1 cellular context compared by ENCODE assay signal in the genomic region with DNA sequence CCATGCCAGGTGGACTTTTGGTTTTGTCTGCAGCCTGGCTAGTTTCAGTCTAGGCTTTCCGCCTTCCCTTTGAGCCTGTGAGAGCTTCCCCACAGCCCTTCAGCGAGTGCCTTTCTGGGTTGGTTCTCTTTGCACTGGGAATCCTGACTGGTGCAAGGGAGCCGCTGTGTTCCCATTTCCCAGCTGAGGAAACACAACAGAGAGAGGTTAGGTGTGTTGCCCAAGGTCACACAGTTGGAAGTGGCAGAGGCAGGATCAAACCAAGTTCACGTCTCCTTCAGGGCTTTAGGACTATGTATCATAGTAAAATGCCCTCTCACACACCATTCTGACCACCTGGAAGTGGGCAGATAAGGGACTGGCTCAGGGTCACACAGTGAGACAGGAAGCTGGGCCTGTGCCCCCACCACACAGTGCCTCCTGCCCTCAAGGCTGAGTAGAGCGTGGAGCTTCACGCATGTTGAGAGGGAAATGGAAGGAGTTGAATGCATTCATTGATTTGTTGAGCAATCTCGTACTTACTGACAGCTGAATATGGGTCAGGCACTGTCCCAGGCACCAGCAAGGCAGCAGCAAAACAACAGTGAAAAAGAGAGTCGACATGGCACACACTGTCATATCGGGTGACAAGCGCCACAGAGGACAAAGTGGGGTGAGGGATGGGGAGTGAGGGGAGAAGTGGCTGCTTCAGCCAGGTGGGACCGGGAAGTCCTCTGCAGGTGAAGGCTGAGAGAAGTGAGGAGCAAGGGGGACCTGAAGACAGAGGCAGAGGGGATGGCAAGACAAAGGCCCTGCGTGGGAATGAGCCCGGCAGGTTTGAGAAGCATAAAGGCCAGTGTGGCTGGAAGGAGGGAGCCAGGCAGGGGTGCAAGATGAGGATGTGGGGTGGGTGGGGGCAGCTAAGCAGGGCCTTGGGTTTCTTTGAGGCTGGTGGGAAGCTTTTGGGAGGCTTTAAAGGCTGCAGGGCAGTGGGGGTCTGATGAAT.
TF ChIP-seq lines count a peak whose summit lies in the region.

No MANE protein-coding gene starts in this region.

TF ChIP-seq in HepG2, 621 proteins besides CTCF, POLR2A, EP300 and RAD21 (continued from another document):
- TF ChIP-seq ZNF724P (CRISPR knock-in tag; IDR thresholded peaks at IDR 0.05; ENCODE audit: borderline replicate concordance), result no peak
- no peak for TF ChIP-seq ZNF549 (CRISPR knock-in tag; IDR thresholded peaks at IDR 0.05)
- TF ChIP-seq SP140L (CRISPR knock-in tag; IDR thresholded peaks at IDR 0.05; ENCODE audit: borderline replicate concordance), result no peak
- no peak for TF ChIP-seq ZNF788 (CRISPR knock-in tag; IDR thresholded peaks at IDR 0.05; ENCODE audit: borderline replicate concordance)
- TF ChIP-seq, protein P1, sequence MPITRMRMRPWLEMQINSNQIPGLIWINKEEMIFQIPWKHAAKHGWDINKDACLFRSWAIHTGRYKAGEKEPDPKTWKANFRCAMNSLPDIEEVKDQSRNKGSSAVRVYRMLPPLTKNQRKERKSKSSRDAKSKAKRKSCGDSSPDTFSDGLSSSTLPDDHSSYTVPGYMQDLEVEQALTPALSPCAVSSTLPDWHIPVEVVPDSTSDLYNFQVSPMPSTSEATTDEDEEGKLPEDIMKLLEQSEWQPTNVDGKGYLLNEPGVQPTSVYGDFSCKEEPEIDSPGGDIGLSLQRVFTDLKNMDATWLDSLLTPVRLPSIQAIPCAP (CRISPR knock-in tag; IDR thresholded peaks at IDR 0.05; ENCODE audit: low read depth), result no peak
- TF ChIP-seq TRIM24 (CRISPR knock-in tag; IDR thresholded peaks at IDR 0.05), result no peak
- TF ChIP-seq ZNF34 (CRISPR knock-in tag; IDR thresholded peaks at IDR 0.05; ENCODE audit: borderline replicate concordance), result no peak
- TF ChIP-seq MTF2 (CRISPR knock-in tag; IDR thresholded peaks at IDR 0.05; ENCODE audit: borderline replicate concordance), result no peak
- TF ChIP-seq ZBTB7A (CRISPR knock-in tag; IDR thresholded peaks at IDR 0.05), result no peak
- TF ChIP-seq ZNF629 (CRISPR knock-in tag; conservative IDR thresholded peaks at IDR 0.05), result peak; percentile 66
- TF ChIP-seq CBX1 (IDR thresholded peaks at IDR 0.05; ENCODE audit: low read depth), result no peak
- no peak for TF ChIP-seq RBM39 (IDR thresholded peaks at IDR 0.05; ENCODE audit: low read depth, low read length, poor library complexity, severe bottlenecking)
- TF ChIP-seq, protein P2, sequence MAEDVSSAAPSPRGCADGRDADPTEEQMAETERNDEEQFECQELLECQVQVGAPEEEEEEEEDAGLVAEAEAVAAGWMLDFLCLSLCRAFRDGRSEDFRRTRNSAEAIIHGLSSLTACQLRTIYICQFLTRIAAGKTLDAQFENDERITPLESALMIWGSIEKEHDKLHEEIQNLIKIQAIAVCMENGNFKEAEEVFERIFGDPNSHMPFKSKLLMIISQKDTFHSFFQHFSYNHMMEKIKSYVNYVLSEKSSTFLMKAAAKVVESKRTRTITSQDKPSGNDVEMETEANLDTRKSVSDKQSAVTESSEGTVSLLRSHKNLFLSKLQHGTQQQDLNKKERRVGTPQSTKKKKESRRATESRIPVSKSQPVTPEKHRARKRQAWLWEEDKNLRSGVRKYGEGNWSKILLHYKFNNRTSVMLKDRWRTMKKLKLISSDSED (CRISPR knock-in tag; IDR thresholded peaks at IDR 0.05), result no peak
- no peak for TF ChIP-seq ZNF790 (CRISPR knock-in tag; IDR thresholded peaks at IDR 0.05; ENCODE audit: borderline replicate concordance)
- TF ChIP-seq ZNF558 (CRISPR knock-in tag; IDR thresholded peaks at IDR 0.05; ENCODE audit: borderline replicate concordance), result no peak
- TF ChIP-seq HOXA5 (CRISPR knock-in tag; IDR thresholded peaks at IDR 0.05), result no peak
- TF ChIP-seq ZNF44 (CRISPR knock-in tag; IDR thresholded peaks at IDR 0.05), result no peak
- no peak for TF ChIP-seq SUZ12 (IDR thresholded peaks at IDR 0.05; ENCODE audit: low read depth, low read length)
- TF ChIP-seq, protein P3, sequence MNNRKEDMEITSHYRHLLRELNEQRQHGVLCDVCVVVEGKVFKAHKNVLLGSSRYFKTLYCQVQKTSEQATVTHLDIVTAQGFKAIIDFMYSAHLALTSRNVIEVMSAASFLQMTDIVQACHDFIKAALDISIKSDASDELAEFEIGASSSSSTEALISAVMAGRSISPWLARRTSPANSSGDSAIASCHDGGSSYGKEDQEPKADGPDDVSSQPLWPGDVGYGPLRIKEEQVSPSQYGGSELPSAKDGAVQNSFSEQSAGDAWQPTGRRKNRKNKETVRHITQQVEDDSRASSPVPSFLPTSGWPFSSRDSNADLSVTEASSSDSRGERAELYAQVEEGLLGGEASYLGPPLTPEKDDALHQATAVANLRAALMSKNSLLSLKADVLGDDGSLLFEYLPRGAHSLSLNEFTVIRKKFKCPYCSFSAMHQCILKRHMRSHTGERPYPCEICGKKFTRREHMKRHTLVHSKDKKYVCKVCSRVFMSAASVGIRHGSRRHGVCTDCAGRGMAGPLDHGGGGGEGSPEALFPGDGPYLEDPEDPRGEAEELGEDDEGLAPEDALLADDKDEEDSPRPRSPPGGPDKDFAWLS (CRISPR knock-in tag; IDR thresholded peaks at IDR 0.05; ENCODE audit: borderline replicate concordance), result no peak
- no peak for TF ChIP-seq ZNF703 (CRISPR knock-in tag; IDR thresholded peaks at IDR 0.05; ENCODE audit: borderline replicate concordance)
- TF ChIP-seq ZNF3 (CRISPR knock-in tag; IDR thresholded peaks at IDR 0.05), result peak; percentile 73; the same call in 1 of the 2 replicates
- TF ChIP-seq, protein P4, sequence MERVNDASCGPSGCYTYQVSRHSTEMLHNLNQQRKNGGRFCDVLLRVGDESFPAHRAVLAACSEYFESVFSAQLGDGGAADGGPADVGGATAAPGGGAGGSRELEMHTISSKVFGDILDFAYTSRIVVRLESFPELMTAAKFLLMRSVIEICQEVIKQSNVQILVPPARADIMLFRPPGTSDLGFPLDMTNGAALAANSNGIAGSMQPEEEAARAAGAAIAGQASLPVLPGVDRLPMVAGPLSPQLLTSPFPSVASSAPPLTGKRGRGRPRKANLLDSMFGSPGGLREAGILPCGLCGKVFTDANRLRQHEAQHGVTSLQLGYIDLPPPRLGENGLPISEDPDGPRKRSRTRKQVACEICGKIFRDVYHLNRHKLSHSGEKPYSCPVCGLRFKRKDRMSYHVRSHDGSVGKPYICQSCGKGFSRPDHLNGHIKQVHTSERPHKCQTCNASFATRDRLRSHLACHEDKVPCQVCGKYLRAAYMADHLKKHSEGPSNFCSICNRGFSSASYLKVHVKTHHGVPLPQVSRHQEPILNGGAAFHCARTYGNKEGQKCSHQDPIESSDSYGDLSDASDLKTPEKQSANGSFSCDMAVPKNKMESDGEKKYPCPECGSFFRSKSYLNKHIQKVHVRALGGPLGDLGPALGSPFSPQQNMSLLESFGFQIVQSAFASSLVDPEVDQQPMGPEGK (CRISPR knock-in tag; IDR thresholded peaks at IDR 0.05), result no peak
TF ChIP-seq in HepG2: peak in this region for 7.
